Comparison of ENCODE assay signal across 1 cellular context in the genomic region with DNA sequence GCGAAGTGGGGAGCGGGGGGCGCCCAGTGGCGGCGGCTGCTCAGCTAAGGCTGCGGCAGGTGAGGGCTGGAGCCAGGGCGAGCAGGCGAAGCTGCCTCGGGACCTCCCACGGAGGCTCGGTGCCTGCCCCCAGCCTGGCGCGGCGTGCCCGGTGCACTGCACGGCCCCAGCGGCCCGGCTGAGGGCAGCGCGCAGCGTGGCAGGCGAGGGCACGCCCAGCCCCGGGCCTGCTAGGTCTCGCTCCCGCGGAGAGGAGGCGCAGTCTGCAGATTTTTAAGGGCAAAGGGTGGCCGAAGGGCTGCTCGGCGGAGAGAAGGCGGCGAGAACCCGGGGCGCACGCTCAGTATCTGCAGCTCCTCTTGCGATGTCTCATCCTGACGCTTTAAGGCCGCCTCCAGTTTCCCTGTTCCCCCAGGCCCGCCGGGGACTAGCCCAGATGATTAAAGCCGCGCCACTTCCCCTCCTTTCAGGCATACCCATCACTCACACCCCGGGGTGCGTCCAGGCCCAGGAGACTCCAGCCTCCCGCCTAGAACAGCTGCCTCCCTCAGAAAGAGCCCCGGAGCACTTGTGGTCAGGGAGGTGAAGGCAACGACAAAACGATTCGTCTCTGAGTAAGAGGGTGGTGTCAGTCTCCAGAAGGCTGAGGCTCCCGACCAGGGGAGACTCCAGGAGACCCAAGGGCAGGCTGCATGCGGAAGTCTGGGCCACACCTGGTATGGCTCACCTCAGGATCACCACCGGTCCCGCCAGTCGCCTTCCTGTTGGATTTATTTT.
TF ChIP-seq lines count a peak whose summit lies in the region.

A gene with protein sequence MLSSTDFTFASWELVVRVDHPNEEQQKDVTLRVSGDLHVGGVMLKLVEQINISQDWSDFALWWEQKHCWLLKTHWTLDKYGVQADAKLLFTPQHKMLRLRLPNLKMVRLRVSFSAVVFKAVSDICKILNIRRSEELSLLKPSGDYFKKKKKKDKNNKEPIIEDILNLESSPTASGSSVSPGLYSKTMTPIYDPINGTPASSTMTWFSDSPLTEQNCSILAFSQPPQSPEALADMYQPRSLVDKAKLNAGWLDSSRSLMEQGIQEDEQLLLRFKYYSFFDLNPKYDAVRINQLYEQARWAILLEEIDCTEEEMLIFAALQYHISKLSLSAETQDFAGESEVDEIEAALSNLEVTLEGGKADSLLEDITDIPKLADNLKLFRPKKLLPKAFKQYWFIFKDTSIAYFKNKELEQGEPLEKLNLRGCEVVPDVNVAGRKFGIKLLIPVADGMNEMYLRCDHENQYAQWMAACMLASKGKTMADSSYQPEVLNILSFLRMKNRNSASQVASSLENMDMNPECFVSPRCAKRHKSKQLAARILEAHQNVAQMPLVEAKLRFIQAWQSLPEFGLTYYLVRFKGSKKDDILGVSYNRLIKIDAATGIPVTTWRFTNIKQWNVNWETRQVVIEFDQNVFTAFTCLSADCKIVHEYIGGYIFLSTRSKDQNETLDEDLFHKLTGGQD (minus strand): TSS at position 158 of the 777 bp plus-strand sequence. CDS start 3,476 bp downstream, outside the sequence.

TF ChIP-seq in HepG2, 621 proteins besides CTCF, POLR2A, EP300 and RAD21 (continued from another document and continues in another):
- no peak for TF ChIP-seq POLR2AphosphoS2 (IDR thresholded peaks at IDR 0.05; ENCODE audit: low read depth, low read length)
- TF ChIP-seq REXO4 (CRISPR knock-in tag; IDR thresholded peaks at IDR 0.05; ENCODE audit: borderline replicate concordance): 0 out of 2 replicates have a peak, but pooled peaks have one; percentile 70
- TF ChIP-seq, protein P1, sequence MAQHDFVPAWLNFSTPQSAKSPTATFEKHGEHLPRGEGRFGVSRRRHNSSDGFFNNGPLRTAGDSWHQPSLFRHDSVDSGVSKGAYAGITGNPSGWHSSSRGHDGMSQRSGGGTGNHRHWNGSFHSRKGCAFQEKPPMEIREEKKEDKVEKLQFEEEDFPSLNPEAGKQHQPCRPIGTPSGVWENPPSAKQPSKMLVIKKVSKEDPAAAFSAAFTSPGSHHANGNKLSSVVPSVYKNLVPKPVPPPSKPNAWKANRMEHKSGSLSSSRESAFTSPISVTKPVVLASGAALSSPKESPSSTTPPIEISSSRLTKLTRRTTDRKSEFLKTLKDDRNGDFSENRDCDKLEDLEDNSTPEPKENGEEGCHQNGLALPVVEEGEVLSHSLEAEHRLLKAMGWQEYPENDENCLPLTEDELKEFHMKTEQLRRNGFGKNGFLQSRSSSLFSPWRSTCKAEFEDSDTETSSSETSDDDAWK (CRISPR knock-in tag; IDR thresholded peaks at IDR 0.05): no peak
- no peak for TF ChIP-seq GATAD2A (CRISPR knock-in tag; IDR thresholded peaks at IDR 0.05)
- TF ChIP-seq STAT5B (CRISPR knock-in tag; IDR thresholded peaks at IDR 0.05): 0 out of 2 replicates have a peak, but pooled peaks have one; percentile 1
- peak; percentile 54; the same call in 1 of the 2 replicates for TF ChIP-seq MYNN (CRISPR knock-in tag; IDR thresholded peaks at IDR 0.05; ENCODE audit: low read depth)
- TF ChIP-seq ZMAT3 (CRISPR knock-in tag; conservative IDR thresholded peaks at IDR 0.05): peak; percentile 77; the same call in 1 of the 2 replicates
- TF ChIP-seq, protein P2, sequence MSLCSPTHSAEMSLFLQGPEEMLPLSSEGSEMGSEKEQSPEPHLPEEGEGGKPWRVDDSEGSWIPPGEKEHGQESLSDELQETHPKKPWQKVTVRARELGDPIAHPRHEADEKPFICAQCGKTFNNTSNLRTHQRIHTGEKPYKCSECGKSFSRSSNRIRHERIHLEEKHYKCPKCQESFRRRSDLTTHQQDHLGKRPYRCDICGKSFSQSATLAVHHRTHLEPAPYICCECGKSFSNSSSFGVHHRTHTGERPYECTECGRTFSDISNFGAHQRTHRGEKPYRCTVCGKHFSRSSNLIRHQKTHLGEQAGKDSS (CRISPR knock-in tag; IDR thresholded peaks at IDR 0.05; ENCODE audit: borderline replicate concordance, low read depth): peak; percentile 97
- no peak; the same call in 1 of the 2 replicates for TF ChIP-seq ZNF30 (CRISPR knock-in tag; IDR thresholded peaks at IDR 0.05)
- TF ChIP-seq, protein P3, sequence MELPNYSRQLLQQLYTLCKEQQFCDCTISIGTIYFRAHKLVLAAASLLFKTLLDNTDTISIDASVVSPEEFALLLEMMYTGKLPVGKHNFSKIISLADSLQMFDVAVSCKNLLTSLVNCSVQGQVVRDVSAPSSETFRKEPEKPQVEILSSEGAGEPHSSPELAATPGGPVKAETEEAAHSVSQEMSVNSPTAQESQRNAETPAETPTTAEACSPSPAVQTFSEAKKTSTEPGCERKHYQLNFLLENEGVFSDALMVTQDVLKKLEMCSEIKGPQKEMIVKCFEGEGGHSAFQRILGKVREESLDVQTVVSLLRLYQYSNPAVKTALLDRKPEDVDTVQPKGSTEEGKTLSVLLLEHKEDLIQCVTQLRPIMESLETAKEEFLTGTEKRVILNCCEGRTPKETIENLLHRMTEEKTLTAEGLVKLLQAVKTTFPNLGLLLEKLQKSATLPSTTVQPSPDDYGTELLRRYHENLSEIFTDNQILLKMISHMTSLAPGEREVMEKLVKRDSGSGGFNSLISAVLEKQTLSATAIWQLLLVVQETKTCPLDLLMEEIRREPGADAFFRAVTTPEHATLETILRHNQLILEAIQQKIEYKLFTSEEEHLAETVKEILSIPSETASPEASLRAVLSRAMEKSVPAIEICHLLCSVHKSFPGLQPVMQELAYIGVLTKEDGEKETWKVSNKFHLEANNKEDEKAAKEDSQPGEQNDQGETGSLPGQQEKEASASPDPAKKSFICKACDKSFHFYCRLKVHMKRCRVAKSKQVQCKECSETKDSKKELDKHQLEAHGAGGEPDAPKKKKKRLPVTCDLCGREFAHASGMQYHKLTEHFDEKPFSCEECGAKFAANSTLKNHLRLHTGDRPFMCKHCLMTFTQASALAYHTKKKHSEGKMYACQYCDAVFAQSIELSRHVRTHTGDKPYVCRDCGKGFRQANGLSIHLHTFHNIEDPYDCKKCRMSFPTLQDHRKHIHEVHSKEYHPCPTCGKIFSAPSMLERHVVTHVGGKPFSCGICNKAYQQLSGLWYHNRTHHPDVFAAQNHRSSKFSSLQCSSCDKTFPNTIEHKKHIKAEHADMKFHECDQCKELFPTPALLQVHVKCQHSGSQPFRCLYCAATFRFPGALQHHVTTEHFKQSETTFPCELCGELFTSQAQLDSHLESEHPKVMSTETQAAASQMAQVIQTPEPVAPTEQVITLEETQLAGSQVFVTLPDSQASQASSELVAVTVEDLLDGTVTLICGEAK (IDR thresholded peaks at IDR 0.05): no peak
- TF ChIP-seq, protein P3 (CRISPR knock-in tag; IDR thresholded peaks at IDR 0.05): peak; percentile 79
- TF ChIP-seq, protein P4, sequence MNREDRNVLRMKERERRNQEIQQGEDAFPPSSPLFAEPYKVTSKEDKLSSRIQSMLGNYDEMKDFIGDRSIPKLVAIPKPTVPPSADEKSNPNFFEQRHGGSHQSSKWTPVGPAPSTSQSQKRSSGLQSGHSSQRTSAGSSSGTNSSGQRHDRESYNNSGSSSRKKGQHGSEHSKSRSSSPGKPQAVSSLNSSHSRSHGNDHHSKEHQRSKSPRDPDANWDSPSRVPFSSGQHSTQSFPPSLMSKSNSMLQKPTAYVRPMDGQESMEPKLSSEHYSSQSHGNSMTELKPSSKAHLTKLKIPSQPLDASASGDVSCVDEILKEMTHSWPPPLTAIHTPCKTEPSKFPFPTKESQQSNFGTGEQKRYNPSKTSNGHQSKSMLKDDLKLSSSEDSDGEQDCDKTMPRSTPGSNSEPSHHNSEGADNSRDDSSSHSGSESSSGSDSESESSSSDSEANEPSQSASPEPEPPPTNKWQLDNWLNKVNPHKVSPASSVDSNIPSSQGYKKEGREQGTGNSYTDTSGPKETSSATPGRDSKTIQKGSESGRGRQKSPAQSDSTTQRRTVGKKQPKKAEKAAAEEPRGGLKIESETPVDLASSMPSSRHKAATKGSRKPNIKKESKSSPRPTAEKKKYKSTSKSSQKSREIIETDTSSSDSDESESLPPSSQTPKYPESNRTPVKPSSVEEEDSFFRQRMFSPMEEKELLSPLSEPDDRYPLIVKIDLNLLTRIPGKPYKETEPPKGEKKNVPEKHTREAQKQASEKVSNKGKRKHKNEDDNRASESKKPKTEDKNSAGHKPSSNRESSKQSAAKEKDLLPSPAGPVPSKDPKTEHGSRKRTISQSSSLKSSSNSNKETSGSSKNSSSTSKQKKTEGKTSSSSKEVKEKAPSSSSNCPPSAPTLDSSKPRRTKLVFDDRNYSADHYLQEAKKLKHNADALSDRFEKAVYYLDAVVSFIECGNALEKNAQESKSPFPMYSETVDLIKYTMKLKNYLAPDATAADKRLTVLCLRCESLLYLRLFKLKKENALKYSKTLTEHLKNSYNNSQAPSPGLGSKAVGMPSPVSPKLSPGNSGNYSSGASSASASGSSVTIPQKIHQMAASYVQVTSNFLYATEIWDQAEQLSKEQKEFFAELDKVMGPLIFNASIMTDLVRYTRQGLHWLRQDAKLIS (CRISPR knock-in tag; IDR thresholded peaks at IDR 0.05): peak; percentile 28; the same call in 1 of the 2 replicates
- peak; percentile 50; the same call in 1 of the 2 replicates for TF ChIP-seq MIXL1 (CRISPR knock-in tag; IDR thresholded peaks at IDR 0.05)
- TF ChIP-seq, protein P5, sequence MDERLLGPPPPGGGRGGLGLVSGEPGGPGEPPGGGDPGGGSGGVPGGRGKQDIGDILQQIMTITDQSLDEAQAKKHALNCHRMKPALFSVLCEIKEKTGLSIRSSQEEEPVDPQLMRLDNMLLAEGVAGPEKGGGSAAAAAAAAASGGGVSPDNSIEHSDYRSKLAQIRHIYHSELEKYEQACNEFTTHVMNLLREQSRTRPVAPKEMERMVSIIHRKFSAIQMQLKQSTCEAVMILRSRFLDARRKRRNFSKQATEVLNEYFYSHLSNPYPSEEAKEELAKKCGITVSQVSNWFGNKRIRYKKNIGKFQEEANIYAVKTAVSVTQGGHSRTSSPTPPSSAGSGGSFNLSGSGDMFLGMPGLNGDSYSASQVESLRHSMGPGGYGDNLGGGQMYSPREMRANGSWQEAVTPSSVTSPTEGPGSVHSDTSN (CRISPR knock-in tag; IDR thresholded peaks at IDR 0.05): 0 out of 2 replicates have a peak, but pooled peaks have one; percentile 46
- TF ChIP-seq, protein P6, sequence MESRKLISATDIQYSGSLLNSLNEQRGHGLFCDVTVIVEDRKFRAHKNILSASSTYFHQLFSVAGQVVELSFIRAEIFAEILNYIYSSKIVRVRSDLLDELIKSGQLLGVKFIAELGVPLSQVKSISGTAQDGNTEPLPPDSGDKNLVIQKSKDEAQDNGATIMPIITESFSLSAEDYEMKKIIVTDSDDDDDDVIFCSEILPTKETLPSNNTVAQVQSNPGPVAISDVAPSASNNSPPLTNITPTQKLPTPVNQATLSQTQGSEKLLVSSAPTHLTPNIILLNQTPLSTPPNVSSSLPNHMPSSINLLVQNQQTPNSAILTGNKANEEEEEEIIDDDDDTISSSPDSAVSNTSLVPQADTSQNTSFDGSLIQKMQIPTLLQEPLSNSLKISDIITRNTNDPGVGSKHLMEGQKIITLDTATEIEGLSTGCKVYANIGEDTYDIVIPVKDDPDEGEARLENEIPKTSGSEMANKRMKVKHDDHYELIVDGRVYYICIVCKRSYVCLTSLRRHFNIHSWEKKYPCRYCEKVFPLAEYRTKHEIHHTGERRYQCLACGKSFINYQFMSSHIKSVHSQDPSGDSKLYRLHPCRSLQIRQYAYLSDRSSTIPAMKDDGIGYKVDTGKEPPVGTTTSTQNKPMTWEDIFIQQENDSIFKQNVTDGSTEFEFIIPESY (CRISPR knock-in tag; IDR thresholded peaks at IDR 0.05): no peak
- TF ChIP-seq, protein P7, sequence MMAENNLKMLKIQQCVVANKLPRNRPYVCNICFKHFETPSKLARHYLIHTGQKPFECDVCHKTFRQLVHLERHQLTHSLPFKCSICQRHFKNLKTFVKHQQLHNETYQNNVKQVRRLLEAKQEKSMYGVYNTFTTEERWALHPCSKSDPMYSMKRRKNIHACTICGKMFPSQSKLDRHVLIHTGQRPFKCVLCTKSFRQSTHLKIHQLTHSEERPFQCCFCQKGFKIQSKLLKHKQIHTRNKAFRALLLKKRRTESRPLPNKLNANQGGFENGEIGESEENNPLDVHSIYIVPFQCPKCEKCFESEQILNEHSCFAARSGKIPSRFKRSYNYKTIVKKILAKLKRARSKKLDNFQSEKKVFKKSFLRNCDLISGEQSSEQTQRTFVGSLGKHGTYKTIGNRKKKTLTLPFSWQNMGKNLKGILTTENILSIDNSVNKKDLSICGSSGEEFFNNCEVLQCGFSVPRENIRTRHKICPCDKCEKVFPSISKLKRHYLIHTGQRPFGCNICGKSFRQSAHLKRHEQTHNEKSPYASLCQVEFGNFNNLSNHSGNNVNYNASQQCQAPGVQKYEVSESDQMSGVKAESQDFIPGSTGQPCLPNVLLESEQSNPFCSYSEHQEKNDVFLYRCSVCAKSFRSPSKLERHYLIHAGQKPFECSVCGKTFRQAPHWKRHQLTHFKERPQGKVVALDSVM (CRISPR knock-in tag; IDR thresholded peaks at IDR 0.05): peak; percentile 94
- TF ChIP-seq ZNF619 (CRISPR knock-in tag; IDR thresholded peaks at IDR 0.05): peak; percentile 45; the same call in 1 of the 2 replicates
